ENCODE assay signal across 9 cellular contexts in genomic region chr22:49760630-49761571, GRCh38.
DNase-seq lines count a peak whose midpoint lies in the region; ATAC-seq and TF ChIP-seq lines count a peak whose summit lies in the region.
"Had no signal": no experiment of that assay in that cellular context is flagged by ENCODE, and none has a peak within 500 bp of the region (broad histone marks: within the 10 kb centered on the region; RNA-seq: fewer than 3 reads in every experiment).

No MANE protein-coding gene starts in this region.

- DNase-seq in WTC11 (ENCODE audit: low spot score) (no peak), nephron progenitor cell (no peak), Right ventricle myocardium inferior (ENCODE audit: missing footprints) (no peak), NCI-H526 (lab: John Stamatoyannopoulos, UW) (no peak)
- DNase-seq in stimulated activated CD4-positive, alpha-beta T cell treated with anti-CD3 and anti-CD28 coated beads, Interleukin-2, amount 100 ng/mL, for 48 hours: no peak
- DNase-seq: occipital lobe had no signal

- intact Hi-C loops in Right ventricle myocardium inferior (cut with DNase I): loop anchor here (10.0 kb wide), 1 partner anchor 274 kb away; no protein-coding TSS in a partner anchor

- peak; percentile 58 for ATAC-seq in GM19324 (IDR thresholded peaks at IDR 0.05; ENCODE audit: low FRiP score, unreplicated experiment)
- ATAC-seq in HG03045 (IDR thresholded peaks at IDR 0.05; ENCODE audit: unreplicated experiment): peak; percentile 51
- ATAC-seq in WTC11: peak; percentile 44; the same call in 1 of the 2 replicates
- no peak for ATAC-seq in Right ventricle myocardium inferior
- ATAC-seq in HG03521 (IDR thresholded peaks at IDR 0.05; ENCODE audit: unreplicated experiment): no peak

- peaks cover 4% of the 10 kb centered on the region for H3K27me3 Mint-ChIP-seq in WTC11 (ENCODE audit: low read depth)
- H3K27me3 Mint-ChIP-seq in nephron progenitor cell (ENCODE audit: low read depth, poor library complexity): peaks cover 11% of the 10 kb centered on the region

- H3K9me3 Mint-ChIP-seq in WTC11 (peaks cover 14% of the 10 kb centered on the region), nephron progenitor cell (peaks cover 23% of the 10 kb centered on the region)

- H3K4me3 Mint-ChIP-seq in WTC11 (no peak overlapping the region), nephron progenitor cell (no peak overlapping the region)

- no peaks in the 10 kb centered on the region for H3K36me3 Mint-ChIP-seq in WTC11
- no peaks in the 10 kb centered on the region for H3K36me3 Mint-ChIP-seq in nephron progenitor cell (ENCODE audit: low read depth)

- H3K4me1 Mint-ChIP-seq in WTC11 (peaks cover 5% of the 10 kb centered on the region; the same call in 1 of the 2 replicates), nephron progenitor cell (peaks cover 15% of the 10 kb centered on the region)

- CTCF ChIA-PET in WTC11 (lab: Charles Lee): interaction anchor here (1.0 kb wide), 1 partner anchor 36 kb away, joined by 3 read pairs; no protein-coding TSS in a partner anchor

- TF ChIP-seq CTCF in WTC11 (IDR thresholded peaks at IDR 0.05) (no peak), nephron progenitor cell (IDR thresholded peaks at IDR 0.05) (no peak)

- POLR2A ChIA-PET in WTC11 (lab: Charles Lee): no interaction called here

- H3K27ac Mint-ChIP-seq in WTC11 (peak overlapping the region; percentile 35; the same call in 1 of the 2 replicates), nephron progenitor cell (peak overlapping the region; percentile 79)

TF ChIP-seq in WTC11, 78 proteins besides CTCF, POLR2A, EP300 and RAD21:
- TF ChIP-seq ZNF232 (CRISPR knock-in tag; IDR thresholded peaks at IDR 0.05): no peak
- no peak for TF ChIP-seq GTF2I (CRISPR knock-in tag; conservative IDR thresholded peaks at IDR 0.05)
- no peak for TF ChIP-seq GABPB1 (CRISPR knock-in tag; IDR thresholded peaks at IDR 0.05)
- TF ChIP-seq SOX15 (CRISPR knock-in tag; IDR thresholded peaks at IDR 0.05): no peak
- no peak for TF ChIP-seq EMX1 (CRISPR knock-in tag; IDR thresholded peaks at IDR 0.05)
- TF ChIP-seq ZNF281 (CRISPR knock-in tag; IDR thresholded peaks at IDR 0.05): no peak

Comparison
In these comparisons a context has a peak if more than half of its experiments do, and no peak if none do; other contexts are left out.
1. ATAC-seq: peak in GM19324 (single experiment), HG03045 (single experiment) and WTC11 (single experiment); none in Right ventricle myocardium inferior (single experiment) and HG03521 (single experiment).